In genomic region chr22:38467438-38467903, GRCh38 we compare ENCODE assay signal across 8 cellular contexts. TPM values are rescaled to one million over a fixed set of nuclear protein-coding genes. Genes with fewer than 3 reads are reported as not detected.
DNase-seq lines count a peak whose midpoint lies in the region; ATAC-seq and TF ChIP-seq lines count a peak whose summit lies in the region.

No MANE protein-coding gene starts in this region.

- H3K36me3 Mint-ChIP-seq in activated CD8-positive, alpha-beta T cell treated with anti-CD3 and anti-CD28 coated beads, Interleukin-2, amount 10 ng/mL, durations not matched to agents 7 days and 5 days (ENCODE audit: low read depth): no peaks in the 10 kb centered on the region

- peak overlapping the region; percentile 63 for H3K4me3 Mint-ChIP-seq in activated CD8-positive, alpha-beta T cell treated with anti-CD3 and anti-CD28 coated beads, Interleukin-2, amount 10 ng/mL, durations not matched to agents 7 days and 5 days

- no peak for ATAC-seq in activated CD8-positive, alpha-beta T cell treated with anti-CD3 and anti-CD28 coated beads, Interleukin-2, amount 10 ng/mL, durations not matched to agents 7 days and 5 days
- ATAC-seq in GM21515 (IDR thresholded peaks at IDR 0.05; ENCODE audit: unreplicated experiment): no peak
- no peak for ATAC-seq in HG02852 (IDR thresholded peaks at IDR 0.05; ENCODE audit: unreplicated experiment)

- no peak overlapping the region for H3K27ac Mint-ChIP-seq in activated CD8-positive, alpha-beta T cell treated with anti-CD3 and anti-CD28 coated beads, Interleukin-2, amount 10 ng/mL, durations not matched to agents 7 days and 5 days

- intact Hi-C loops in sigmoid colon (cut with DNase I): loop anchor here (5.0 kb wide), 2 partner anchors 40 to 105 kb away; partner anchors contain the start of genes DDX17 and DMC1

- peaks cover 46% of the 10 kb centered on the region for H3K27me3 Mint-ChIP-seq in activated CD8-positive, alpha-beta T cell treated with anti-CD3 and anti-CD28 coated beads, Interleukin-2, amount 10 ng/mL, durations not matched to agents 7 days and 5 days (ENCODE audit: low read depth)

- DNase-seq in activated CD8-positive, alpha-beta T cell treated with anti-CD3 and anti-CD28 coated beads, Interleukin-2, amount 10 ng/mL, durations not matched to agents 7 days and 5 days: no peak
- DNase-seq in right atrium auricular region (ENCODE audit: low spot score) (no peak), sigmoid colon (no peak), kidney tubule cell (ENCODE audit: low spot score) (no peak), NCI-H526 treated with DMSO at 0.1 percent for 48 hours (lab: John Stamatoyannopoulos, UW) (no peak)

- no peak for TF ChIP-seq POLR2A in sigmoid colon (IDR thresholded peaks at IDR 0.05)

- no peaks in the 10 kb centered on the region for H3K36me3 ChIP-seq in right atrium auricular region
- no peaks in the 10 kb centered on the region for H3K36me3 ChIP-seq in sigmoid colon

- no peaks in the 10 kb centered on the region for H3K9me3 Mint-ChIP-seq in activated CD8-positive, alpha-beta T cell treated with anti-CD3 and anti-CD28 coated beads, Interleukin-2, amount 10 ng/mL, durations not matched to agents 7 days and 5 days (ENCODE audit: insufficient read depth)

- H3K27me3 ChIP-seq in right atrium auricular region (no peaks in the 10 kb centered on the region), sigmoid colon (peaks cover 0 to 15% (median 3%) of the 10 kb centered on the region in 3 donors)

- H3K9me3 ChIP-seq in right atrium auricular region (no peaks in the 10 kb centered on the region), sigmoid colon (no peaks in the 10 kb centered on the region)

- peaks cover 20% of the 10 kb centered on the region for H3K4me1 Mint-ChIP-seq in activated CD8-positive, alpha-beta T cell treated with anti-CD3 and anti-CD28 coated beads, Interleukin-2, amount 10 ng/mL, durations not matched to agents 7 days and 5 days (ENCODE audit: low read depth)

- WGBS in sigmoid colon, 2 donors: 4 to 17% methylated on average over 20 of the region's 20 CpGs

- H3K4me3 ChIP-seq in GM08714 (ENCODE audit: low read length) (peak overlapping the region; percentile 5; the same call in 1 of the 2 replicates), right atrium auricular region (peak overlapping the region; percentile 51 to 65), sigmoid colon (peak overlapping the region; percentile 28 to 59 (median 56))

- no peak for TF ChIP-seq CTCF in right atrium auricular region (IDR thresholded peaks at IDR 0.05)
- no peak for TF ChIP-seq CTCF in sigmoid colon (IDR thresholded peaks at IDR 0.05)

- CTCF ChIA-PET in activated CD8-positive, alpha-beta T cell treated with anti-CD3 and anti-CD28 coated beads, Interleukin-2, amount 10 ng/mL, durations not matched to agents 7 days and 5 days (lab: Charles Lee): interaction anchor here (0.8 kb wide), 1 partner anchor 105 kb away, joined by 3 read pairs; no protein-coding TSS in a partner anchor

- TF ChIP-seq EP300 in sigmoid colon (IDR thresholded peaks at IDR 0.05): no peak

- H3K4me1 ChIP-seq in right atrium auricular region (peaks cover 0 to 28% of the 10 kb centered on the region in 2 donors), sigmoid colon (peaks cover 0 to 19% (median 16%) of the 10 kb centered on the region in 4 donors)

- H3K27ac ChIP-seq in right atrium auricular region (peak overlapping the region; percentile 25 to 77), sigmoid colon (peak overlapping the region in 3 of 4 donors; percentile 8 to 58 (median 50))

- POLR2A ChIA-PET in activated CD8-positive, alpha-beta T cell treated with anti-CD3 and anti-CD28 coated beads, Interleukin-2, amount 10 ng/mL, durations not matched to agents 7 days and 5 days (lab: Charles Lee): no interaction called here

RNA-seq across cellular contexts. Expression of gene KDELR3, which starts 0.4 kb away (rescaled TPM):
- 1 to 10 TPM in 1 of 2 experiments, under 1 TPM in 1; 0.99 to 1.0 TPM for total RNA-seq in activated CD8-positive, alpha-beta T cell treated with anti-CD3 and anti-CD28 coated beads, Interleukin-2, amount 10 ng/mL, durations not matched to agents 7 days and 5 days
- total RNA-seq in right atrium auricular region: 1 to 10 TPM; 8.0 to 9.2 TPM
- total RNA-seq in sigmoid colon: 1 to 10 TPM; 2.5 to 5.5 (median 2.9) TPM
- 10 to 100 TPM in 2 of 3 donors, 1 to 10 TPM in 1; 7.4 to 14.3 (median 10.2) TPM for polyA plus RNA-seq in sigmoid colon

RNA-seq across cellular contexts. Expression of gene KCNJ4, which starts 12.5 kb away (rescaled TPM):
- total RNA-seq in activated CD8-positive, alpha-beta T cell treated with anti-CD3 and anti-CD28 coated beads, Interleukin-2, amount 10 ng/mL, durations not matched to agents 7 days and 5 days: not detected
- total RNA-seq in right atrium auricular region (10 to 100 TPM in 1 of 2 donors, 1 to 10 TPM in 1; 7.0 to 36.7 TPM), sigmoid colon (not detected)
- under 1 TPM in 1 of 3 donors, not detected in 2; 0.03 TPM for polyA plus RNA-seq in sigmoid colon

RNA-seq across cellular contexts. Expression of gene DDX17, which starts 38.6 kb away (rescaled TPM):
- 100 to 1,000 TPM; 443 to 445 TPM for total RNA-seq in activated CD8-positive, alpha-beta T cell treated with anti-CD3 and anti-CD28 coated beads, Interleukin-2, amount 10 ng/mL, durations not matched to agents 7 days and 5 days
- 100 to 1,000 TPM; 161 to 178 TPM for total RNA-seq in right atrium auricular region
- 100 to 1,000 TPM; 504 to 630 (median 591) TPM for total RNA-seq in sigmoid colon
- polyA plus RNA-seq in sigmoid colon: 100 to 1,000 TPM in 1 of 3 donors, 10 to 100 TPM in 2; 54.7 to 175 (median 62.0) TPM

Comparison
In these comparisons a context has a peak if more than half of its experiments do, and no peak if none do; other contexts are left out.
1. H3K4me3 ChIP-seq: peak in every context shown above with its lines; median percentile 58 in right atrium auricular region; 56 in sigmoid colon; 5 in GM08714.
2. RNA of gene KCNJ4, which starts 12.5 kb away (total RNA-seq): 7.0 to 36.7 TPM in right atrium auricular region; not detected in activated CD8-positive, alpha-beta T cell treated with anti-CD3 and anti-CD28 coated beads, Interleukin-2, amount 10 ng/mL, durations not matched to agents 7 days and 5 days and not detected in sigmoid colon; every median in the first group is over 4 times any median in the second.